19 cellular contexts compared by ENCODE assay signal in genomic region chr9:134259708-134260107, GRCh38.
DNase-seq lines count a peak whose midpoint lies in the region; ATAC-seq and TF ChIP-seq lines count a peak whose summit lies in the region.
"Had no signal": no experiment of that assay in that cellular context is flagged by ENCODE, and none has a peak within 500 bp of the region (broad histone marks: within the 10 kb centered on the region; RNA-seq: fewer than 3 reads in every experiment).

No MANE protein-coding gene starts in this region.

- H3K36me3 ChIP-seq in left ventricle myocardium inferior (no peaks in the 10 kb centered on the region), OCI-LY3 (replicated peaks; ENCODE audit: low read depth, low read length) (no peaks in the 10 kb centered on the region), right lobe of liver (no peaks in the 10 kb centered on the region), colonic mucosa (no peaks in the 10 kb centered on the region)
- H3K36me3 ChIP-seq: BE2C, HAP-1 had no signal

- H3K9me3 ChIP-seq in right cardiac atrium (ENCODE audit: control insufficient read depth, low read length) (no peaks in the 10 kb centered on the region), left ventricle myocardium inferior (replicated peaks) (no peaks in the 10 kb centered on the region), OCI-LY3 (ENCODE audit: insufficient read depth, low read length) (no peaks in the 10 kb centered on the region), right lobe of liver (no peaks in the 10 kb centered on the region), colonic mucosa (no peaks in the 10 kb centered on the region)
- H3K9me3 ChIP-seq: A549, BE2C, HAP-1 had no signal

- no peaks in the 10 kb centered on the region for H3K4me1 ChIP-seq in right cardiac atrium (ENCODE audit: control insufficient read depth, insufficient read depth, low read length)
- H3K4me1 ChIP-seq in left ventricle myocardium inferior = peaks cover 11% of the 10 kb centered on the region
- H3K4me1 ChIP-seq in OCI-LY3 (ENCODE audit: low read length) = peaks cover 43% of the 10 kb centered on the region
- H3K4me1 ChIP-seq in right lobe of liver = peaks cover 0 to 54% (median 26%) of the 10 kb centered on the region in 4 donors
- no peaks in the 10 kb centered on the region for H3K4me1 ChIP-seq in colonic mucosa
- H3K4me1 ChIP-seq: A549, BE2C, HAP-1 had no signal

- TF ChIP-seq CTCF in left ventricle myocardium inferior (IDR thresholded peaks at IDR 0.05; ENCODE audit: borderline replicate concordance) (no peak), OCI-LY3 (IDR thresholded peaks at IDR 0.05; ENCODE audit: low read depth, low read length) (no peak), right lobe of liver (IDR thresholded peaks at IDR 0.05) (no peak), colonic mucosa (IDR thresholded peaks at IDR 0.05) (no peak)

- WGBS in right cardiac atrium = 93% methylated on average over 14 of the region's 14 CpGs
- 61% methylated on average over 3 of the region's 14 CpGs for WGBS in right lobe of liver (ENCODE audit: insufficient coverage, low coverage, low lambda C conversion rate, missing lambda C conversion rate)

- H4K20me1 ChIP-seq in OCI-LY3 (ENCODE audit: insufficient read depth, low read length) = no peaks in the 10 kb centered on the region

- DNase-seq in right cardiac atrium = peak in 2 of 3 donors; percentile 10 to 45
- no peak for DNase-seq in left ventricle myocardium inferior
- DNase-seq in right lobe of liver = peak in 1 of 3 donors; percentile 39
- no peak for DNase-seq in colonic mucosa
- DNase-seq in dermis blood vessel endothelial cell = no peak
- DNase-seq: 8988T, ACHN, AML-193, BE2C, C1 segment of cervical spinal cord, COR-L47, DMS153, DND-41, GOT3, HFFc6 had no signal

- H3K27ac ChIP-seq in right cardiac atrium (ENCODE audit: low read length) (no peak overlapping the region), left ventricle myocardium inferior (replicated peaks) (no peak overlapping the region), OCI-LY3 (ENCODE audit: low read length) (peak overlapping the region; percentile 42), right lobe of liver (peak overlapping the region; percentile 72 to 96 (median 94)), colonic mucosa (no peak overlapping the region)
- H3K27ac ChIP-seq: A549 had no signal

- TF ChIP-seq POLR2A in right lobe of liver (IDR thresholded peaks at IDR 0.05) = no peak

- intact Hi-C loops in right cardiac atrium (cut with DNase I) (no loop called here), left ventricle myocardium inferior (cut with micrococcal nuclease) (no loop called here), right lobe of liver (cut with DNase I) (loop anchor here in 1 of 2 donors (2.0 to 10.0 kb wide), 3 partner anchors 39 to 85 kb away; partner anchors contain the start of gene RXRA), colonic mucosa (cut with DNase I) (no loop called here)

- no peak for ATAC-seq in right cardiac atrium
- ATAC-seq in right lobe of liver = no peak
- no peak for ATAC-seq in HG02884 (IDR thresholded peaks at IDR 0.05; ENCODE audit: unreplicated experiment)
- ATAC-seq: A549 had no signal

- H3K27me3 ChIP-seq in right cardiac atrium (ENCODE audit: control insufficient read depth, insufficient read depth) (no peaks in the 10 kb centered on the region), left ventricle myocardium inferior (ENCODE audit: low read depth) (peaks cover 5% of the 10 kb centered on the region), OCI-LY3 (ENCODE audit: low read depth, low read length) (no peaks in the 10 kb centered on the region; the same call in 1 of the 2 replicates), right lobe of liver (no peaks in the 10 kb centered on the region), colonic mucosa (no peaks in the 10 kb centered on the region)
- H3K27me3 ChIP-seq: BE2C had no signal

- H3K79me2 ChIP-seq in OCI-LY3 (ENCODE audit: low read length) = no peaks in the 10 kb centered on the region

- H3K4me2 ChIP-seq in OCI-LY3 (ENCODE audit: low read length) = peak overlapping the region; percentile 44
- H3K4me2 ChIP-seq: A549 had no signal

- H3K4me3 ChIP-seq in right cardiac atrium (ENCODE audit: low read length) (no peak overlapping the region), left ventricle myocardium inferior (no peak overlapping the region), OCI-LY3 (ENCODE audit: low read length) (peak overlapping the region; percentile 19; the same call in 1 of the 2 replicates), right lobe of liver (no peak overlapping the region), colonic mucosa (no peak overlapping the region)
- H3K4me3 ChIP-seq: A549, HAP-1 had no signal

- H3K9ac ChIP-seq in OCI-LY3 (ENCODE audit: low read length) (peak overlapping the region; percentile 38; the same call in 1 of the 2 replicates), colonic mucosa (ENCODE audit: low read depth in 2 of 2, low read length in 2 of 2) (no peak overlapping the region)

- no peak overlapping the region for H2AFZ ChIP-seq in OCI-LY3 (ENCODE audit: low read depth, low read length)

Comparison
In these comparisons a context has a peak if more than half of its experiments do, and no peak if none do; other contexts are left out.
1. DNase-seq: peak in right cardiac atrium (2 of 3); none in left ventricle myocardium inferior (single experiment), colonic mucosa (single experiment) and dermis blood vessel endothelial cell (single experiment).
2. H3K27ac ChIP-seq: peak in OCI-LY3 (single experiment) and right lobe of liver (3 of 3); none in right cardiac atrium (single experiment), left ventricle myocardium inferior (single experiment) and colonic mucosa (single experiment).